ENCODE assay signal across 8 cellular contexts in genomic region chr3:42052867-42053351, GRCh38. TPM values are rescaled to one million over a fixed set of nuclear protein-coding genes. Genes with fewer than 3 reads are reported as not detected.
DNase-seq lines count a peak whose midpoint lies in the region; ATAC-seq and TF ChIP-seq lines count a peak whose summit lies in the region.

No MANE protein-coding gene starts in this region.

- H3K4me1 ChIP-seq in Karpas-422 (ENCODE audit: low read length) (peaks cover 83% of the 10 kb centered on the region), endocrine pancreas (ENCODE audit: control insufficient read depth, insufficient read depth, low read length) (peaks cover 11% of the 10 kb centered on the region), lower lobe of right lung (peaks cover 43% of the 10 kb centered on the region), spleen (peaks cover 14 to 91% (median 49%) of the 10 kb centered on the region in 6 donors)

- H3K9me3 Mint-ChIP-seq in activated naive CD8-positive, alpha-beta T cell treated with anti-CD3 and anti-CD28 coated beads for 36 hours: no peaks in the 10 kb centered on the region

- TF ChIP-seq CTCF in lower lobe of right lung (IDR thresholded peaks at IDR 0.05) (no peak), spleen (IDR thresholded peaks at IDR 0.05 in 8 of 11, conservative IDR thresholded peaks at IDR 0.05 in 3 of 11) (no peak), GM10266 (IDR thresholded peaks at IDR 0.05; ENCODE audit: control insufficient read depth, insufficient read depth, low read depth, missing control alignments) (no peak)

- H3K4me1 Mint-ChIP-seq in activated naive CD8-positive, alpha-beta T cell treated with anti-CD3 and anti-CD28 coated beads for 36 hours: peaks cover 30% of the 10 kb centered on the region

- peak overlapping the region; percentile 46; the same call in 1 of the 2 replicates for H3K9ac ChIP-seq in Karpas-422 (ENCODE audit: low read length)
- H3K9ac ChIP-seq in endocrine pancreas (ENCODE audit: control insufficient read depth, insufficient read depth, low read length): no peak overlapping the region

- H3K27ac ChIP-seq in Karpas-422 (ENCODE audit: low read length): peak overlapping the region; percentile 76
- H3K27ac ChIP-seq in lower lobe of right lung: peak overlapping the region; percentile 50
- peak overlapping the region in 6 of 8 donors; percentile 4 to 65 (median 52) for H3K27ac ChIP-seq in spleen

- H3K4me3 ChIP-seq in Karpas-422 (ENCODE audit: low read length) (no peak overlapping the region), endocrine pancreas (ENCODE audit: control insufficient read depth, insufficient read depth, low read length) (peak overlapping the region; percentile 40), lower lobe of right lung (no peak overlapping the region), spleen (no peak overlapping the region)

- no peaks in the 10 kb centered on the region for H3K9me2 ChIP-seq in Karpas-422 (replicated peaks; ENCODE audit: insufficient read depth, low read length)

- peaks cover 6% of the 10 kb centered on the region; the same call in 1 of the 2 replicates for H4K20me1 ChIP-seq in Karpas-422 (ENCODE audit: insufficient read depth, low read depth, low read length)

- H3K4me2 ChIP-seq in Karpas-422 (ENCODE audit: low read depth, low read length, poor library complexity, severe bottlenecking): peak overlapping the region; percentile 52

- H3K4me3 Mint-ChIP-seq in activated naive CD8-positive, alpha-beta T cell treated with anti-CD3 and anti-CD28 coated beads for 36 hours: no peak overlapping the region

- H2AFZ ChIP-seq in Karpas-422 (ENCODE audit: low read length): no peak overlapping the region

- H3K9me3 ChIP-seq in Karpas-422 (ENCODE audit: low read length) (no peaks in the 10 kb centered on the region), endocrine pancreas (ENCODE audit: control insufficient read depth, low read length) (no peaks in the 10 kb centered on the region), lower lobe of right lung (no peaks in the 10 kb centered on the region), spleen (no peaks in the 10 kb centered on the region)

- no peaks in the 10 kb centered on the region for H3K27me3 Mint-ChIP-seq in activated naive CD8-positive, alpha-beta T cell treated with anti-CD3 and anti-CD28 coated beads for 36 hours

- ATAC-seq in lower lobe of right lung: no peak

- H3K27ac Mint-ChIP-seq in activated naive CD8-positive, alpha-beta T cell treated with anti-CD3 and anti-CD28 coated beads for 36 hours: no peak overlapping the region

- H3K36me3 Mint-ChIP-seq in activated naive CD8-positive, alpha-beta T cell treated with anti-CD3 and anti-CD28 coated beads for 36 hours: no peaks in the 10 kb centered on the region

- H3K79me2 ChIP-seq in Karpas-422 (ENCODE audit: low read length): peaks cover 92% of the 10 kb centered on the region

- intact Hi-C loops in lower lobe of right lung (cut with DNase I): no loop called here
- intact Hi-C loops in spleen (cut with DNase I; ENCODE audit: low total_unique reads): no loop called here

- TF ChIP-seq POLR2A in spleen (IDR thresholded peaks at IDR 0.05): no peak

- 65 to 79% (median 76%) methylated on average over 7 of the region's 7 CpGs for WGBS in spleen, 5 donors

- peaks cover 4% of the 10 kb centered on the region; the same call in 1 of the 2 replicates for H3K36me3 ChIP-seq in Karpas-422 (ENCODE audit: insufficient read depth, low read length)
- no peaks in the 10 kb centered on the region for H3K36me3 ChIP-seq in endocrine pancreas (ENCODE audit: control insufficient read depth, insufficient read depth, low read length)
- no peaks in the 10 kb centered on the region for H3K36me3 ChIP-seq in lower lobe of right lung
- no peaks in the 10 kb centered on the region for H3K36me3 ChIP-seq in spleen

- DNase-seq in Karpas-422: no peak
- no peak for DNase-seq in lower lobe of right lung
- DNase-seq in spleen: no peak
- DNase-seq in activated naive CD8-positive, alpha-beta T cell treated with anti-CD3 and anti-CD28 coated beads for 36 hours: no peak
- DNase-seq in GOT3 (lab: John Stamatoyannopoulos, UW): no peak
- no peak for DNase-seq in DMS53 (lab: John Stamatoyannopoulos, UW)
- no peak for DNase-seq in GM10266 (ENCODE audit: extremely low spot score)

- no peaks in the 10 kb centered on the region for H3K27me3 ChIP-seq in Karpas-422 (ENCODE audit: low read length)
- H3K27me3 ChIP-seq in endocrine pancreas (ENCODE audit: control insufficient read depth, insufficient read depth, low read length): no peaks in the 10 kb centered on the region
- H3K27me3 ChIP-seq in lower lobe of right lung (ENCODE audit: low read depth): no peaks in the 10 kb centered on the region
- H3K27me3 ChIP-seq in spleen (replicated peaks in 1 of 7): no peaks in the 10 kb centered on the region

RNA-seq across cellular contexts. Expression of gene TRAK1, which starts 38.2 kb away (rescaled TPM):
- total RNA-seq in Karpas-422 (2014; rRNA removed; shearing (Covaris generic); ENCODE audit: low replicate concordance): 72.8 and 115 TPM in 2 replicates
- total RNA-seq in lower lobe of right lung (50.6 TPM), spleen (10 to 100 TPM; 43.5 to 60.0 (median 49.0) TPM)
- 10 to 100 TPM; 15.4 to 20.0 (median 17.1) TPM for polyA plus RNA-seq in spleen
- 10 to 100 TPM; 22.3 to 22.8 TPM for total RNA-seq in activated naive CD8-positive, alpha-beta T cell treated with anti-CD3 and anti-CD28 coated beads for 36 hours
